ENCODE assay signal across 2 cellular contexts in the genomic region with DNA sequence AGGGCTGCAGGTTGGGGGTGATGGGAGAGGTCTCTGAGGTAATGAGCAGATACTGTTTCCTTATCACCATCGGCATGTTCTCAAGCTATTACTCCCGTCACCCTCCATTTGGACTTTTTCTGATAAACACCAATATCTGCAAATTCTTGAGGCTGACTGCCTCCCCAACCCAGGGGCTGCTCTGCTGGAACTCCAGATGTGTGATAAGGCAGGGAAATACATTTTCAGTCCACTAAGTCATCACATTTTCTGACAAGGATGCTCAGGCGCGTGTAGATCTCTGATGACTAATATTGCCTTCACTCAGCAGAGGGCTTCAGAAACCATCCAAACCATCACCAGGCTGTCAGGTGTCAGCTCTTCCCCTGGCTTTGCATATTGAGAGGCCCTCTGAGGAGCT.
TF ChIP-seq lines count a peak whose summit lies in the region.

No MANE protein-coding gene starts in this region.

TF ChIP-seq in GM12878, 131 proteins besides CTCF, POLR2A, EP300 and RAD21:
- TF ChIP-seq, protein P1, sequence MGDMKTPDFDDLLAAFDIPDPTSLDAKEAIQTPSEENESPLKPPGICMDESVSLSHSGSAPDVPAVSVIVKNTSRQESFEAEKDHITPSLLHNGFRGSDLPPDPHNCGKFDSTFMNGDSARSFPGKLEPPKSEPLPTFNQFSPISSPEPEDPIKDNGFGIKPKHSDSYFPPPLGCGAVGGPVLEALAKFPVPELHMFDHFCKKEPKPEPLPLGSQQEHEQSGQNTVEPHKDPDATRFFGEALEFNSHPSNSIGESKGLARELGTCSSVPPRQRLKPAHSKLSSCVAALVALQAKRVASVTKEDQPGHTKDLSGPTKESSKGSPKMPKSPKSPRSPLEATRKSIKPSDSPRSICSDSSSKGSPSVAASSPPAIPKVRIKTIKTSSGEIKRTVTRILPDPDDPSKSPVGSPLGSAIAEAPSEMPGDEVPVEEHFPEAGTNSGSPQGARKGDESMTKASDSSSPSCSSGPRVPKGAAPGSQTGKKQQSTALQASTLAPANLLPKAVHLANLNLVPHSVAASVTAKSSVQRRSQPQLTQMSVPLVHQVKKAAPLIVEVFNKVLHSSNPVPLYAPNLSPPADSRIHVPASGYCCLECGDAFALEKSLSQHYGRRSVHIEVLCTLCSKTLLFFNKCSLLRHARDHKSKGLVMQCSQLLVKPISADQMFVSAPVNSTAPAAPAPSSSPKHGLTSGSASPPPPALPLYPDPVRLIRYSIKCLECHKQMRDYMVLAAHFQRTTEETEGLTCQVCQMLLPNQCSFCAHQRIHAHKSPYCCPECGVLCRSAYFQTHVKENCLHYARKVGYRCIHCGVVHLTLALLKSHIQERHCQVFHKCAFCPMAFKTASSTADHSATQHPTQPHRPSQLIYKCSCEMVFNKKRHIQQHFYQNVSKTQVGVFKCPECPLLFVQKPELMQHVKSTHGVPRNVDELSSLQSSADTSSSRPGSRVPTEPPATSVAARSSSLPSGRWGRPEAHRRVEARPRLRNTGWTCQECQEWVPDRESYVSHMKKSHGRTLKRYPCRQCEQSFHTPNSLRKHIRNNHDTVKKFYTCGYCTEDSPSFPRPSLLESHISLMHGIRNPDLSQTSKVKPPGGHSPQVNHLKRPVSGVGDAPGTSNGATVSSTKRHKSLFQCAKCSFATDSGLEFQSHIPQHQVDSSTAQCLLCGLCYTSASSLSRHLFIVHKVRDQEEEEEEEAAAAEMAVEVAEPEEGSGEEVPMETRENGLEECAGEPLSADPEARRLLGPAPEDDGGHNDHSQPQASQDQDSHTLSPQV (IDR thresholded peaks at IDR 0.05): no peak
- no peak for TF ChIP-seq CHD1 (IDR thresholded peaks at IDR 0.05; ENCODE audit: low read depth, low read length)
- TF ChIP-seq POU2F2 (IDR thresholded peaks at IDR 0.05; ENCODE audit: borderline replicate concordance, low read depth, low read length): 0 out of 3 replicates have a peak, but pooled peaks have one; percentile 36

TF ChIP-seq in neural cell, 6 proteins besides CTCF, POLR2A, EP300 and RAD21 (continued from another document):
- TF ChIP-seq, protein P2, sequence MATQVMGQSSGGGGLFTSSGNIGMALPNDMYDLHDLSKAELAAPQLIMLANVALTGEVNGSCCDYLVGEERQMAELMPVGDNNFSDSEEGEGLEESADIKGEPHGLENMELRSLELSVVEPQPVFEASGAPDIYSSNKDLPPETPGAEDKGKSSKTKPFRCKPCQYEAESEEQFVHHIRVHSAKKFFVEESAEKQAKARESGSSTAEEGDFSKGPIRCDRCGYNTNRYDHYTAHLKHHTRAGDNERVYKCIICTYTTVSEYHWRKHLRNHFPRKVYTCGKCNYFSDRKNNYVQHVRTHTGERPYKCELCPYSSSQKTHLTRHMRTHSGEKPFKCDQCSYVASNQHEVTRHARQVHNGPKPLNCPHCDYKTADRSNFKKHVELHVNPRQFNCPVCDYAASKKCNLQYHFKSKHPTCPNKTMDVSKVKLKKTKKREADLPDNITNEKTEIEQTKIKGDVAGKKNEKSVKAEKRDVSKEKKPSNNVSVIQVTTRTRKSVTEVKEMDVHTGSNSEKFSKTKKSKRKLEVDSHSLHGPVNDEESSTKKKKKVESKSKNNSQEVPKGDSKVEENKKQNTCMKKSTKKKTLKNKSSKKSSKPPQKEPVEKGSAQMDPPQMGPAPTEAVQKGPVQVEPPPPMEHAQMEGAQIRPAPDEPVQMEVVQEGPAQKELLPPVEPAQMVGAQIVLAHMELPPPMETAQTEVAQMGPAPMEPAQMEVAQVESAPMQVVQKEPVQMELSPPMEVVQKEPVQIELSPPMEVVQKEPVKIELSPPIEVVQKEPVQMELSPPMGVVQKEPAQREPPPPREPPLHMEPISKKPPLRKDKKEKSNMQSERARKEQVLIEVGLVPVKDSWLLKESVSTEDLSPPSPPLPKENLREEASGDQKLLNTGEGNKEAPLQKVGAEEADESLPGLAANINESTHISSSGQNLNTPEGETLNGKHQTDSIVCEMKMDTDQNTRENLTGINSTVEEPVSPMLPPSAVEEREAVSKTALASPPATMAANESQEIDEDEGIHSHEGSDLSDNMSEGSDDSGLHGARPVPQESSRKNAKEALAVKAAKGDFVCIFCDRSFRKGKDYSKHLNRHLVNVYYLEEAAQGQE (IDR thresholded peaks at IDR 0.05; ENCODE audit: borderline replicate concordance): no peak
- TF ChIP-seq EZH2 (IDR thresholded peaks at IDR 0.05; ENCODE audit: borderline replicate concordance, insufficient read depth, low read length, poor library complexity, severe bottlenecking) (no peak), SMC3 (conservative IDR thresholded peaks at IDR 0.05; ENCODE audit: poor library complexity) (no peak)
